8 cellular contexts compared by ENCODE assay signal in genomic region chr20:10469599-10469998, GRCh38.
DNase-seq lines count a peak whose midpoint lies in the region; ATAC-seq and TF ChIP-seq lines count a peak whose summit lies in the region.

No MANE protein-coding gene starts in this region.

- no peaks in the 10 kb centered on the region for H3K9me3 Mint-ChIP-seq in T-helper 2 cell treated with Interferon-gamma antibody and Interleukin-4, amounts not matched to agents 5 μg/mL and 100 μg/mL, for 36 hours

- H3K4me3 Mint-ChIP-seq in T-helper 2 cell treated with Interferon-gamma antibody and Interleukin-4, amounts not matched to agents 5 μg/mL and 100 μg/mL, for 36 hours = no peak overlapping the region

- H3K4me3 ChIP-seq in fibroblast of pulmonary artery (replicated peaks; ENCODE audit: low read depth, low read length) = no peak overlapping the region

- ATAC-seq in GM18861 (IDR thresholded peaks at IDR 0.05; ENCODE audit: unreplicated experiment) (peak; percentile 72), HG03039 (IDR thresholded peaks at IDR 0.05; ENCODE audit: unreplicated experiment) (no peak)

- H3K27ac Mint-ChIP-seq in T-helper 2 cell treated with Interferon-gamma antibody and Interleukin-4, amounts not matched to agents 5 μg/mL and 100 μg/mL, for 36 hours = peak overlapping the region; percentile 21

- peaks cover 5% of the 10 kb centered on the region for H3K36me3 Mint-ChIP-seq in T-helper 2 cell treated with Interferon-gamma antibody and Interleukin-4, amounts not matched to agents 5 μg/mL and 100 μg/mL, for 36 hours (ENCODE audit: low read depth)

- DNase-seq in AML-193 (lab: John Stamatoyannopoulos, UW) (peak; percentile 76 to 80), NCI-H1436 (lab: John Stamatoyannopoulos, UW) (peak; percentile 77), fibroblast of pulmonary artery (ENCODE audit: low read depth) (peak; percentile 94), non-pigmented ciliary epithelial cell (ENCODE audit: low read depth) (peak; percentile 52)
- no peak for DNase-seq in T-helper 2 cell treated with Interferon-gamma antibody and Interleukin-4, amounts not matched to agents 5 μg/mL and 100 μg/mL, for 36 hours (ENCODE audit: low spot score)
- no peak for DNase-seq in stimulated activated CD4-positive, alpha-beta T cell treated with anti-CD3 and anti-CD28 coated beads, Interleukin-2, amount 100 ng/mL, for 24 hours

- H3K4me1 Mint-ChIP-seq in T-helper 2 cell treated with Interferon-gamma antibody and Interleukin-4, amounts not matched to agents 5 μg/mL and 100 μg/mL, for 36 hours (ENCODE audit: low read depth) = peaks cover 13% of the 10 kb centered on the region

- H3K27me3 Mint-ChIP-seq in T-helper 2 cell treated with Interferon-gamma antibody and Interleukin-4, amounts not matched to agents 5 μg/mL and 100 μg/mL, for 36 hours (ENCODE audit: low read depth) = no peaks in the 10 kb centered on the region

- peak; percentile 69 for TF ChIP-seq CTCF in fibroblast of pulmonary artery (IDR thresholded peaks at IDR 0.05; ENCODE audit: low read length, missing control alignments)

Comparison
In these comparisons a context has a peak if more than half of its experiments do, and no peak if none do; other contexts are left out.
1. DNase-seq: peak in AML-193 (2 of 2), NCI-H1436 (single experiment), fibroblast of pulmonary artery (single experiment) and non-pigmented ciliary epithelial cell (single experiment); none in T-helper 2 cell treated with Interferon-gamma antibody and Interleukin-4, amounts not matched to agents 5 μg/mL and 100 μg/mL, for 36 hours (single experiment) and stimulated activated CD4-positive, alpha-beta T cell treated with anti-CD3 and anti-CD28 coated beads, Interleukin-2, amount 100 ng/mL, for 24 hours (0 of 2).